Comparison of ENCODE assay signal across 18 cellular contexts in genomic region chr7:100038326-100038725, GRCh38.
"Had no signal": no experiment of that assay in that cellular context is flagged by ENCODE, and none has a peak within 500 bp of the region (broad histone marks: within the 10 kb centered on the region; RNA-seq: fewer than 3 reads in every experiment).

No MANE protein-coding gene starts in this region.

- ATAC-seq: T-cell had no signal

- H3K9me3 ChIP-seq: SK-N-SH had no signal

- DNase-seq: KBM-7, NCI-H1092, NCI-H1105 treated with DMSO at 0.1 percent for 48 hours, NCI-H1417 treated with DMSO at 0.1 percent for 48 hours, NCI-H146, NCI-H1694 treated with DMSO at 0.1 percent for 48 hours, NCI-H1930, NCI-H2081, NCI-H2107, NCI-H2227 treated with DMSO at 0.1 percent for 48 hours, NCI-H524, NCI-H526 treated with DMSO at 0.1 percent for 48 hours, NCI-H748 treated with DMSO at 0.1 percent for 48 hours, SHP77, SK-N-SH, SW 1271, T-cell had no signal

- H3K27ac ChIP-seq: RWPE1 had no signal
